Comparison of ENCODE assay signal across 1 cellular context in the genomic region with DNA sequence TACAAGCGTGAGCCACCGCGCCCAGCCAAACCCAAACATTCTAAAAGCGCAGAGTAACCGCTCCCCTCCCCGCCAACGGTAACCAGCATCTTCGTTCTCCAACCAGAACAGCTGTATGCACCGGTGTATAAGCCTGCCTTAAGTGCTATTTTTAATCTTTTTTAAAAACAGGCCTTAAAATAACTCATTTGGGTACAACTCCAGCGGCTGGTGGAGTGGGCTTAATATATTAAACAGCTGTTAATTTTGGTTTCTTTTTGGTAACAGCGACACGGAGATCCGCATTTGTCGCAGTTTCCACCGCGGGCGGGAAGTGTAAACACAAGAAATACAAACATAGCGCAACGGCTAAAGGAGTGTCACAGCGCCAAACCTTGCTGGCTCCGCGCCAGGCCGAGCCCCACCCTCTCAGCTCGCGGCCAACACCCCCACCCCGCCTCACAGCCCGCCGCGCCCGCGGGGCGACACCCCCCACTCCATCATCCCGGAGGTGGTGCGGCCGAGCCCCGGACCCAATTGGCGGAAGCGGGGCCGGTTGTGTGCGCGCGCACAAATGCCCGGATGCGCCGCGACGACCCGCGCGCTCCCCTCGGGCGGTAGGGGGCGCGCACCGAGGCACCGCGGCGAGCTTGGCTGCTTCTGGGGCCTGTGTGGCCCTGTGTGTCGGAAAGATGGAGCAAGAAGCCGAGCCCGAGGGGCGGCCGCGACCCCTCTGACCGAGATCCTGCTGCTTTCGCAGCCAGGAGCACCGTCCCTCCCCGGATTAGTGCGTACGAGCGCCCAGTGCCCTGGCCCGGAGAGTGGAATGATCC.
TF ChIP-seq lines count a peak whose summit lies in the region.

TSS of gene MDM2 (plus strand) at position 602 of the 812 bp plus-strand sequence. CDS start 301 bp downstream, outside the sequence.

TF ChIP-seq in K562, 482 proteins besides CTCF, POLR2A, EP300 and RAD21 (continued from another document and continues in another):
- TF ChIP-seq RNF219 (CRISPR knock-in tag; IDR thresholded peaks at IDR 0.05) (no peak), PTBP1 (IDR thresholded peaks at IDR 0.05; ENCODE audit: low read depth, low read length) (no peak), XRCC5 (IDR thresholded peaks at IDR 0.05; ENCODE audit: low read depth, low read length) (peak; percentile 60; the same call in 1 of the 2 replicates), GTF2E2 (tag; IDR thresholded peaks at IDR 0.05) (peak; percentile 39; the same call in 1 of the 2 replicates), ZFX (CRISPR knock-in tag; IDR thresholded peaks at IDR 0.05) (peak; percentile 96), SMAD1 (IDR thresholded peaks at IDR 0.05; ENCODE audit: low read depth, low read length, partially characterized antibody) (peak; percentile 91), CTBP1 (IDR thresholded peaks at IDR 0.05; ENCODE audit: borderline replicate concordance) (peak; percentile 93), HOMEZ (CRISPR knock-in tag; IDR thresholded peaks at IDR 0.05) (no peak), BDP1 (IDR thresholded peaks at IDR 0.05; ENCODE audit: insufficient read depth, insufficient read length) (peak; percentile 19), STAT5A (IDR thresholded peaks at IDR 0.05; ENCODE audit: borderline replicate concordance, low read length) (no peak), GTF2F1 (IDR thresholded peaks at IDR 0.05; ENCODE audit: low read depth, low read length) (0 out of 2 replicates have a peak, but pooled peaks have one; percentile 37), TSC22D4 (tag; IDR thresholded peaks at IDR 0.05) (no peak), NR0B1 (IDR thresholded peaks at IDR 0.05; ENCODE audit: partially characterized antibody) (no peak), CEBPG (CRISPR knock-in tag; IDR thresholded peaks at IDR 0.05) (no peak), CEBPG (tag; conservative IDR thresholded peaks at IDR 0.05 in 1 of 2, IDR thresholded peaks at IDR 0.05 in 1 of 2) (0 out of 4 replicates have a peak, but pooled peaks of 1 of the 2 experiments have one; percentile 8), ADNP (tag; IDR thresholded peaks at IDR 0.05) (peak; percentile 75; the same call in 1 of the 2 replicates), KLF13 (tag; IDR thresholded peaks at IDR 0.05; ENCODE audit: borderline replicate concordance, low read depth) (no peak), GABPB1 (CRISPR knock-in tag; IDR thresholded peaks at IDR 0.05) (peak; percentile 70; the same call in 1 of the 2 replicates), RNF2 (IDR thresholded peaks at IDR 0.05) (peak; percentile 46; the same call in 1 of the 2 replicates), ZBTB17 (CRISPR knock-in tag; IDR thresholded peaks at IDR 0.05) (peak; percentile 83), MAZ (CRISPR knock-in tag; conservative IDR thresholded peaks at IDR 0.05 in 1 of 2, IDR thresholded peaks at IDR 0.05 in 1 of 2) (peak; percentile 93 to 96), SRSF3 (IDR thresholded peaks at IDR 0.05; ENCODE audit: insufficient read depth, low read length) (no peak), ARHGAP35 (IDR thresholded peaks at IDR 0.05; ENCODE audit: partially characterized antibody) (no peak), ZNF655 (CRISPR knock-in tag; IDR thresholded peaks at IDR 0.05) (no peak), ZNF436 (CRISPR knock-in tag; IDR thresholded peaks at IDR 0.05) (no peak), GTF2A2 (tag; IDR thresholded peaks at IDR 0.05) (no peak), NCOA6 (IDR thresholded peaks at IDR 0.05) (no peak), SIRT6 (IDR thresholded peaks at IDR 0.05; ENCODE audit: low read depth, low read length) (no peak), HNRNPK (IDR thresholded peaks at IDR 0.05; ENCODE audit: low read depth, low read length, poor library complexity, severe bottlenecking) (no peak), ARID3A (IDR thresholded peaks at IDR 0.05; ENCODE audit: borderline replicate concordance, low read depth, low read length) (no peak), SNRNP70 (optimal IDR thresholded peaks at IDR 0.05; ENCODE audit: low read depth, low read length) (no peak), ATF2 (CRISPR knock-in tag; IDR thresholded peaks at IDR 0.05) (no peak), CBFB (CRISPR knock-in tag; IDR thresholded peaks at IDR 0.05) (peak; percentile 75), RBM25 (IDR thresholded peaks at IDR 0.05; ENCODE audit: low read depth, low read length, severe bottlenecking) (peak; percentile 53), ZNF584 (CRISPR knock-in tag; IDR thresholded peaks at IDR 0.05; ENCODE audit: low read depth) (0 out of 2 replicates have a peak, but pooled peaks have one; percentile 7), CREM (IDR thresholded peaks at IDR 0.05; ENCODE audit: low read depth) (peak; percentile 76; the same call in 1 of the 2 replicates), TCF15 (CRISPR knock-in tag; IDR thresholded peaks at IDR 0.05) (no peak), RBM39 (optimal IDR thresholded peaks at IDR 0.05; ENCODE audit: low read depth, low read length) (no peak), DIDO1 (tag; IDR thresholded peaks at IDR 0.05; ENCODE audit: low read depth) (no peak), RUNX1 (IDR thresholded peaks at IDR 0.05; ENCODE audit: low read depth) (no peak), ZNF444 (CRISPR knock-in tag; IDR thresholded peaks at IDR 0.05) (no peak), ZNF778 (CRISPR knock-in tag; IDR thresholded peaks at IDR 0.05) (no peak), TEAD4 (IDR thresholded peaks at IDR 0.05; ENCODE audit: low read length) (no peak), TEAD4 (CRISPR knock-in tag; IDR thresholded peaks at IDR 0.05; ENCODE audit: borderline replicate concordance) (no peak)
- TF ChIP-seq, protein P1, sequence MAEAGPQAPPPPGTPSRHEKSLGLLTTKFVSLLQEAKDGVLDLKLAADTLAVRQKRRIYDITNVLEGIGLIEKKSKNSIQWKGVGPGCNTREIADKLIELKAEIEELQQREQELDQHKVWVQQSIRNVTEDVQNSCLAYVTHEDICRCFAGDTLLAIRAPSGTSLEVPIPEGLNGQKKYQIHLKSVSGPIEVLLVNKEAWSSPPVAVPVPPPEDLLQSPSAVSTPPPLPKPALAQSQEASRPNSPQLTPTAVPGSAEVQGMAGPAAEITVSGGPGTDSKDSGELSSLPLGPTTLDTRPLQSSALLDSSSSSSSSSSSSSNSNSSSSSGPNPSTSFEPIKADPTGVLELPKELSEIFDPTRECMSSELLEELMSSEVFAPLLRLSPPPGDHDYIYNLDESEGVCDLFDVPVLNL (CRISPR knock-in tag; IDR thresholded peaks at IDR 0.05; ENCODE audit: low read depth): no peak
- TF ChIP-seq, protein P2, sequence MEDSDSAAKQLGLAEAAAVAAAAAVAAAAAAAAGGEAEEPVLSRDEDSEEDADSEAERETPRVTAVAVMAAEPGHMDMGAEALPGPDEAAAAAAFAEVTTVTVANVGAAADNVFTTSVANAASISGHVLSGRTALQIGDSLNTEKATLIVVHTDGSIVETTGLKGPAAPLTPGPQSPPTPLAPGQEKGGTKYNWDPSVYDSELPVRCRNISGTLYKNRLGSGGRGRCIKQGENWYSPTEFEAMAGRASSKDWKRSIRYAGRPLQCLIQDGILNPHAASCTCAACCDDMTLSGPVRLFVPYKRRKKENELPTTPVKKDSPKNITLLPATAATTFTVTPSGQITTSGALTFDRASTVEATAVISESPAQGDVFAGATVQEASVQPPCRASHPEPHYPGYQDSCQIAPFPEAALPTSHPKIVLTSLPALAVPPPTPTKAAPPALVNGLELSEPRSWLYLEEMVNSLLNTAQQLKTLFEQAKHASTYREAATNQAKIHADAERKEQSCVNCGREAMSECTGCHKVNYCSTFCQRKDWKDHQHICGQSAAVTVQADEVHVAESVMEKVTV (CRISPR knock-in tag; IDR thresholded peaks at IDR 0.05): no peak
- TF ChIP-seq, protein P3, sequence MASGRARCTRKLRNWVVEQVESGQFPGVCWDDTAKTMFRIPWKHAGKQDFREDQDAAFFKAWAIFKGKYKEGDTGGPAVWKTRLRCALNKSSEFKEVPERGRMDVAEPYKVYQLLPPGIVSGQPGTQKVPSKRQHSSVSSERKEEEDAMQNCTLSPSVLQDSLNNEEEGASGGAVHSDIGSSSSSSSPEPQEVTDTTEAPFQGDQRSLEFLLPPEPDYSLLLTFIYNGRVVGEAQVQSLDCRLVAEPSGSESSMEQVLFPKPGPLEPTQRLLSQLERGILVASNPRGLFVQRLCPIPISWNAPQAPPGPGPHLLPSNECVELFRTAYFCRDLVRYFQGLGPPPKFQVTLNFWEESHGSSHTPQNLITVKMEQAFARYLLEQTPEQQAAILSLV (tag; IDR thresholded peaks at IDR 0.05): no peak
- TF ChIP-seq, protein P4, sequence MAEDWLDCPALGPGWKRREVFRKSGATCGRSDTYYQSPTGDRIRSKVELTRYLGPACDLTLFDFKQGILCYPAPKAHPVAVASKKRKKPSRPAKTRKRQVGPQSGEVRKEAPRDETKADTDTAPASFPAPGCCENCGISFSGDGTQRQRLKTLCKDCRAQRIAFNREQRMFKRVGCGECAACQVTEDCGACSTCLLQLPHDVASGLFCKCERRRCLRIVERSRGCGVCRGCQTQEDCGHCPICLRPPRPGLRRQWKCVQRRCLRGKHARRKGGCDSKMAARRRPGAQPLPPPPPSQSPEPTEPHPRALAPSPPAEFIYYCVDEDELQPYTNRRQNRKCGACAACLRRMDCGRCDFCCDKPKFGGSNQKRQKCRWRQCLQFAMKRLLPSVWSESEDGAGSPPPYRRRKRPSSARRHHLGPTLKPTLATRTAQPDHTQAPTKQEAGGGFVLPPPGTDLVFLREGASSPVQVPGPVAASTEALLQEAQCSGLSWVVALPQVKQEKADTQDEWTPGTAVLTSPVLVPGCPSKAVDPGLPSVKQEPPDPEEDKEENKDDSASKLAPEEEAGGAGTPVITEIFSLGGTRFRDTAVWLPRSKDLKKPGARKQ (CRISPR knock-in tag; IDR thresholded peaks at IDR 0.05): no peak
